Comparison of ENCODE assay signal across 28 cellular contexts in genomic region chr13:106352850-106353249, GRCh38.
"Had no signal": no experiment of that assay in that cellular context is flagged by ENCODE, and none has a peak within 500 bp of the region (broad histone marks: within the 10 kb centered on the region; RNA-seq: fewer than 3 reads in every experiment).

No MANE protein-coding gene starts in this region.

- H3K27ac ChIP-seq: body of pancreas, colonic mucosa, epithelial cell of prostate, esophagus squamous epithelium, gastroesophageal sphincter, WERI-Rb-1 had no signal

- H3K9me3 ChIP-seq: body of pancreas, colonic mucosa, esophagus squamous epithelium, gastroesophageal sphincter had no signal

- DNase-seq: activated B cell treated with CpG ODN at 0.5 μM for 24 hours; activated CD4-positive, alpha-beta T cell treated with anti-CD3 and anti-CD28 coated beads for 48 hours; activated CD4-positive, alpha-beta T cell treated with anti-CD3 and anti-CD28 coated beads, Interleukin-2, amount 50 U/mL, for 1 hour; activated CD4-positive, alpha-beta T cell treated with anti-CD3 and anti-CD28 coated beads, Interleukin-2, amount 50 U/mL, for 48 hours; activated CD8-positive, alpha-beta memory T cell treated with anti-CD3 and anti-CD28 coated beads for 24 hours; activated CD8-positive, alpha-beta T cell treated with anti-CD3 and anti-CD28 coated beads for 36 hours; activated effector memory CD4-positive, alpha-beta T cell treated with Interleukin-2 at 50 U/mL for 16 hours; activated gamma-delta T cell treated with Interleukin-2 at 50 U/mL for 16 hours; activated naive CD4-positive, alpha-beta T cell treated with anti-CD3 and anti-CD28 coated beads, Interleukin-2, amount 50 U/mL, for 16 hours; activated naive CD4-positive, alpha-beta T cell treated with Interleukin-2 at 50 U/mL for 16 hours; activated T-cell treated with anti-CD3 and anti-CD28 coated beads, Interleukin-2, amount 50 U/mL, for 4 hours; amniotic stem cell; anterior cingulate cortex; body of pancreas; caudate nucleus; colonic mucosa; effector CD8-positive, alpha-beta T cell; esophagus squamous epithelium; foreskin melanocyte; head of caudate nucleus; T-helper 1 cell; T-helper 17 cell; T1000; WERI-Rb-1 had no signal

- H3K4me3 ChIP-seq: body of pancreas, colonic mucosa, esophagus squamous epithelium, gastroesophageal sphincter had no signal

- H3K4me1 ChIP-seq: colonic mucosa had no signal

- ATAC-seq: activated CD4-positive, CD25-positive, alpha-beta regulatory T cell treated with anti-CD3 and anti-CD28 coated beads, Interleukin-2, amount 50 U/mL, for 24 hours; activated CD8-positive, alpha-beta T cell treated with anti-CD3 and anti-CD28 coated beads for 36 hours; activated T-cell treated with anti-CD3 and anti-CD28 coated beads, Interleukin-2, amount 50 U/mL, for 4 hours; activated T-helper 17 cell treated with anti-CD3 and anti-CD28 coated beads, Interleukin-2, amount 50 U/mL, for 72 hours; body of pancreas; gastroesophageal sphincter; T-helper 17 cell had no signal

- H3K27me3 ChIP-seq: colonic mucosa had no signal

- H3K36me3 ChIP-seq: colonic mucosa, esophagus squamous epithelium, gastroesophageal sphincter, WERI-Rb-1 had no signal
